ENCODE assay signal across 10 cellular contexts in genomic region chr16:67055712-67056487, GRCh38. TPM values are rescaled to one million over a fixed set of nuclear protein-coding genes. Genes with fewer than 3 reads are reported as not detected.
DNase-seq lines count a peak whose midpoint lies in the region; ATAC-seq and TF ChIP-seq lines count a peak whose summit lies in the region.
"Had no signal": no experiment of that assay in that cellular context is flagged by ENCODE, and none has a peak within 500 bp of the region (broad histone marks: within the 10 kb centered on the region; RNA-seq: fewer than 3 reads in every experiment).

No MANE protein-coding gene starts in this region.

- ATAC-seq in HG02852 (IDR thresholded peaks at IDR 0.05; ENCODE audit: unreplicated experiment): peak; percentile 77
- peak; percentile 78 for ATAC-seq in activated CD8-positive, alpha-beta T cell treated with anti-CD3 and anti-CD28 coated beads for 36 hours
- ATAC-seq: GM23338 had no signal

- H3K9me3 ChIP-seq in CD4-positive, alpha-beta memory T cell (ENCODE audit: control insufficient read depth in 1 of 2, low read length in 2 of 2): no peaks in the 10 kb centered on the region
- H3K9me3 ChIP-seq in colonic mucosa: no peaks in the 10 kb centered on the region
- H3K9me3 ChIP-seq: adrenal gland had no signal

- H3K36me3 Mint-ChIP-seq in CD4-positive, alpha-beta memory T cell: peaks cover 12 to 20% of the 10 kb centered on the region in 2 donors
- peaks cover 32% of the 10 kb centered on the region for H3K36me3 Mint-ChIP-seq in activated CD8-positive, alpha-beta T cell treated with anti-CD3 and anti-CD28 coated beads for 36 hours (ENCODE audit: low read depth)
- H3K36me3 Mint-ChIP-seq in CD14-positive monocyte: peaks cover 28 to 65% of the 10 kb centered on the region in 2 donors

- no peak overlapping the region for H3K4me3 ChIP-seq in CD4-positive, alpha-beta memory T cell (ENCODE audit: low read length in 2 of 2)
- no peak overlapping the region for H3K4me3 ChIP-seq in colonic mucosa
- H3K4me3 ChIP-seq: adrenal gland, GM23338 had no signal

- POLR2A ChIA-PET in CD4-positive, alpha-beta memory T cell (lab: Charles Lee; ENCODE audit: partially characterized antibody): no interaction called here
- POLR2A ChIA-PET in activated CD8-positive, alpha-beta T cell treated with anti-CD3 and anti-CD28 coated beads for 36 hours (lab: Charles Lee): interaction anchor here (1.2 kb wide), 2 partner anchors 27 to 73 kb away, joined by 3 to 5 read pairs; partner anchors contain the start of gene CBFB

- no peaks in the 10 kb centered on the region for H3K27me3 ChIP-seq in CD4-positive, alpha-beta memory T cell (ENCODE audit: insufficient read depth, low read length)
- H3K27me3 ChIP-seq in colonic mucosa: no peaks in the 10 kb centered on the region
- H3K27me3 ChIP-seq: adrenal gland had no signal

- H3K4me1 ChIP-seq in CD4-positive, alpha-beta memory T cell (ENCODE audit: insufficient read depth, low read length): peaks cover 50% of the 10 kb centered on the region
- no peaks in the 10 kb centered on the region for H3K4me1 ChIP-seq in colonic mucosa

- no peaks in the 10 kb centered on the region for H3K9me3 Mint-ChIP-seq in CD4-positive, alpha-beta memory T cell
- no peaks in the 10 kb centered on the region for H3K9me3 Mint-ChIP-seq in activated CD8-positive, alpha-beta T cell treated with anti-CD3 and anti-CD28 coated beads for 36 hours
- no peaks in the 10 kb centered on the region for H3K9me3 Mint-ChIP-seq in CD14-positive monocyte
- H3K9me3 Mint-ChIP-seq: GM23338 had no signal

- H3K27ac ChIP-seq in CD4-positive, alpha-beta memory T cell (ENCODE audit: low read depth, low read length): no peak overlapping the region
- H3K27ac ChIP-seq in colonic mucosa: no peak overlapping the region

- no peak overlapping the region for H3K9ac ChIP-seq in colonic mucosa (ENCODE audit: low read depth in 2 of 2, low read length in 2 of 2)

- peaks cover 41 to 61% (median 50%) of the 10 kb centered on the region in 4 donors for H3K4me1 Mint-ChIP-seq in CD4-positive, alpha-beta memory T cell
- H3K4me1 Mint-ChIP-seq in activated CD8-positive, alpha-beta T cell treated with anti-CD3 and anti-CD28 coated beads for 36 hours (ENCODE audit: low read depth): peaks cover 43% of the 10 kb centered on the region
- H3K4me1 Mint-ChIP-seq in CD14-positive monocyte: peaks cover 18% of the 10 kb centered on the region
- H3K4me1 Mint-ChIP-seq: GM23338 had no signal

- peak overlapping the region in 4 of 8 donors; percentile 17 to 63 (median 27) for H3K4me3 Mint-ChIP-seq in CD4-positive, alpha-beta memory T cell
- no peak overlapping the region for H3K4me3 Mint-ChIP-seq in activated CD8-positive, alpha-beta T cell treated with anti-CD3 and anti-CD28 coated beads for 36 hours
- no peak overlapping the region for H3K4me3 Mint-ChIP-seq in CD14-positive monocyte
- H3K4me3 Mint-ChIP-seq: GM23338 had no signal

- H3K27ac Mint-ChIP-seq in CD4-positive, alpha-beta memory T cell: peak overlapping the region; percentile 4 to 89 (median 72)
- H3K27ac Mint-ChIP-seq in activated CD8-positive, alpha-beta T cell treated with anti-CD3 and anti-CD28 coated beads for 36 hours: peak overlapping the region; percentile 70
- H3K27ac Mint-ChIP-seq in CD14-positive monocyte: peak overlapping the region in 3 of 7 donors; percentile 48 to 82 (median 50)
- H3K27ac Mint-ChIP-seq: GM23338 had no signal

- H3K36me3 ChIP-seq in CD4-positive, alpha-beta memory T cell (ENCODE audit: insufficient read depth, low read length): no peaks in the 10 kb centered on the region
- H3K36me3 ChIP-seq in colonic mucosa: no peaks in the 10 kb centered on the region
- H3K36me3 ChIP-seq: adrenal gland had no signal

- DNase-seq in CD4-positive, alpha-beta memory T cell: no peak
- DNase-seq in activated CD8-positive, alpha-beta T cell treated with anti-CD3 and anti-CD28 coated beads for 36 hours: peak; percentile 29
- DNase-seq in kidney tubule cell (ENCODE audit: low spot score): peak; percentile 97
- DNase-seq in colonic mucosa: no peak
- DNase-seq in HuH-7 (ENCODE audit: low spot score): no peak
- DNase-seq in NCI-H345 treated with DMSO at 0.1 percent for 48 hours (lab: John Stamatoyannopoulos, UW; ENCODE audit: unreplicated experiment): no peak
- DNase-seq in CD14-positive monocyte (ENCODE audit: low spot score): no peak

- intact Hi-C loops in CD4-positive, alpha-beta memory T cell (cut with micrococcal nuclease): no loop called here
- intact Hi-C loops in activated CD8-positive, alpha-beta T cell treated with anti-CD3 and anti-CD28 coated beads for 36 hours (cut with micrococcal nuclease): no loop called here
- intact Hi-C loops in colonic mucosa (cut with DNase I) (no loop called here), CD14-positive monocyte (cut with micrococcal nuclease) (no loop called here)

- CTCF ChIA-PET in CD4-positive, alpha-beta memory T cell (lab: Charles Lee; ENCODE audit: partially characterized antibody): interaction anchor here (0.8 kb wide), 1 partner anchor 37 kb away, joined by 3 read pairs; no protein-coding TSS in a partner anchor
- CTCF ChIA-PET in activated CD8-positive, alpha-beta T cell treated with anti-CD3 and anti-CD28 coated beads for 36 hours (lab: Charles Lee): interaction anchor here (0.9 to 3.4 kb wide), 5 partner anchors 38 to 99 kb away, joined by 3 to 19 read pairs (median 3); no protein-coding TSS in a partner anchor

- no peaks in the 10 kb centered on the region for H3K27me3 Mint-ChIP-seq in CD4-positive, alpha-beta memory T cell
- no peaks in the 10 kb centered on the region for H3K27me3 Mint-ChIP-seq in activated CD8-positive, alpha-beta T cell treated with anti-CD3 and anti-CD28 coated beads for 36 hours
- no peaks in the 10 kb centered on the region for H3K27me3 Mint-ChIP-seq in CD14-positive monocyte (ENCODE audit: low read depth in 3 of 3)

- TF ChIP-seq CTCF in activated CD8-positive, alpha-beta T cell treated with anti-CD3 and anti-CD28 coated beads for 36 hours (IDR thresholded peaks at IDR 0.05): no peak
- TF ChIP-seq CTCF in colonic mucosa (IDR thresholded peaks at IDR 0.05) (no peak), CD14-positive monocyte (IDR thresholded peaks at IDR 0.05) (no peak)

RNA-seq across cellular contexts. Expression of gene CBFB, which starts 27.0 kb away (rescaled TPM):
- total RNA-seq in CD4-positive, alpha-beta memory T cell: 100 to 1,000 TPM; 112 TPM
- polyA plus RNA-seq in CD4-positive, alpha-beta memory T cell: 100 to 1,000 TPM; 102 to 108 TPM
- total RNA-seq in activated CD8-positive, alpha-beta T cell treated with anti-CD3 and anti-CD28 coated beads for 36 hours: 100 to 1,000 TPM; 111 to 114 TPM
- 10 to 100 TPM; 41.5 TPM for total RNA-seq in colonic mucosa
- polyA plus RNA-seq in CD14-positive monocyte: 10 to 100 TPM; 28.3 to 45.4 TPM

RNA-seq across cellular contexts. Expression of gene PHAF1, which starts 53.8 kb away (rescaled TPM):
- 10 to 100 TPM; 22.2 to 22.7 TPM for total RNA-seq in CD4-positive, alpha-beta memory T cell
- polyA plus RNA-seq in CD4-positive, alpha-beta memory T cell: 10 to 100 TPM in 1 of 2 donors, 1 to 10 TPM in 1; 7.5 to 16.1 TPM
- 10 to 100 TPM; 11.3 to 14.0 TPM for total RNA-seq in activated CD8-positive, alpha-beta T cell treated with anti-CD3 and anti-CD28 coated beads for 36 hours
- total RNA-seq in colonic mucosa: 10 to 100 TPM in 1 of 2 donors, 1 to 10 TPM in 1; 10.0 to 14.0 TPM
- polyA plus RNA-seq in CD14-positive monocyte: 10 to 100 TPM; 18.8 to 26.5 TPM

Comparison
In these comparisons a context has a peak if more than half of its experiments do, and no peak if none do; other contexts are left out.
1. DNase-seq: peak in activated CD8-positive, alpha-beta T cell treated with anti-CD3 and anti-CD28 coated beads for 36 hours (single experiment) and kidney tubule cell (single experiment); none in CD4-positive, alpha-beta memory T cell (0 of 5), colonic mucosa (single experiment), HuH-7 (single experiment), NCI-H345 treated with DMSO at 0.1 percent for 48 hours (single experiment) and CD14-positive monocyte (single experiment).